Comparison of ENCODE assay signal across 8 cellular contexts in the genomic region with DNA sequence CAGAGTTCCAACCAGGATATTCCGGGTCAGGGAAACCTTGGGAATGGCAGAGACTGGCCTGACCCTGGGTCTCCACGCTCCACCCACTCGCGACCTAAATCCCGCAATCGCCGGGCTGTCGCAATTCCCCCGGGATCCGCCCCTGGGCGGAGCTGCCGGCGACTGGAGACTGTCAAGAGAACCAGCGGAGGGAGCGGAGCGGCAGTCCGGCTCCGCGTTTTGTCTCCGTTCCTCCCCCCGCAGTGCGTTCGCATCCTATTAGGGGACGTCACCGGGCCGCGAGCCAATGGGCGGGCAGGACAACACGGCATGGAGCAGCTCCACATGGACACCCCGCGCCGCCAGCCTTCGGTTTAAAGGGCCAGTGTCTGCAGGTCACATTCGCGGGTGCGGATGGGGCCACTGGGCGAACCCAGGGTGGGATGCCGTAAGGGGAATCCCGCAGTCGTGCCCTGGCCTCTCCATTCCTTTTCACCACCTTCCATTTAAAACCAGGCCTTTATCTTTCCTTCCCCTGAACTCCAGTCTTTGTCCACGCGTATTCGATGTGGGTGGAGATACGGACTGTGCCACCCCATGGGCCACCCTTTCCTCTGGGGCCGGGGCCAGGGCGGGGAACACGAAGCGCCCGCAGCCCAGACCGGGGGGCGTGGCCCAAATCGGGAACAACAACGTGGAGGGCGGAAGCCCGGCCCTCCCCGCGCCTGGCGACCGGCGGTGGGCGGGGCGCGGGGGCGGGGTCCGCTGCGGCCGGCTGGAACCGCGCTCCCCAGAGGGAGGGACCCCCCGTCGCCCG. TPM values are rescaled to one million over a fixed set of nuclear protein-coding genes. Genes with fewer than 3 reads are reported as not detected.
DNase-seq lines count a peak whose midpoint lies in the region; ATAC-seq and TF ChIP-seq lines count a peak whose summit lies in the region.

No MANE protein-coding gene starts in this region.

- no peak for TF ChIP-seq POLR2A in testis (IDR thresholded peaks at IDR 0.05)

- no peaks in the 10 kb centered on the region for H3K27me3 Mint-ChIP-seq in activated naive CD8-positive, alpha-beta T cell treated with anti-CD3 and anti-CD28 coated beads, Interleukin-2, amount 10 ng/mL, durations not matched to agents 7 days and 5 days
- peaks cover 13% of the 10 kb centered on the region for H3K27me3 Mint-ChIP-seq in glutamatergic neuron (ENCODE audit: unreplicated experiment)

- ATAC-seq in HG02610 (IDR thresholded peaks at IDR 0.05; ENCODE audit: unreplicated experiment) (peak; percentile 47), omental fat pad (ENCODE audit: low FRiP score) (peak; percentile 58)
- peak; percentile 50 for ATAC-seq in activated naive CD8-positive, alpha-beta T cell treated with anti-CD3 and anti-CD28 coated beads, Interleukin-2, amount 10 ng/mL, durations not matched to agents 7 days and 5 days (ENCODE audit: low read depth)

- intact Hi-C loops in testis (cut with DNase I; ENCODE audit: low total_unique reads), result no loop called here

- H3K27ac ChIP-seq in testis, result peak overlapping the region; percentile 94 to 99

- H3K4me1 Mint-ChIP-seq in activated naive CD8-positive, alpha-beta T cell treated with anti-CD3 and anti-CD28 coated beads, Interleukin-2, amount 10 ng/mL, durations not matched to agents 7 days and 5 days, result peaks cover 40% of the 10 kb centered on the region
- H3K4me1 Mint-ChIP-seq in glutamatergic neuron (ENCODE audit: low read depth, unreplicated experiment), result peaks cover 19% of the 10 kb centered on the region

- peaks cover 55% of the 10 kb centered on the region for H3K4me1 ChIP-seq in testis

- 1 to 2% methylated on average over 23 to 58 of the region's 72 CpGs for WGBS in testis, 2 donors

- TF ChIP-seq CTCF in glutamatergic neuron (IDR thresholded peaks at IDR 0.05; ENCODE audit: partially characterized antibody, unreplicated experiment), result no peak
- no peak for TF ChIP-seq CTCF in omental fat pad (IDR thresholded peaks at IDR 0.05)
- TF ChIP-seq CTCF in testis (IDR thresholded peaks at IDR 0.05), result peak in 2 of 3 experiments; percentile 33 to 44

- H3K9me3 ChIP-seq in testis, result no peaks in the 10 kb centered on the region

- POLR2A ChIA-PET in activated naive CD8-positive, alpha-beta T cell treated with anti-CD3 and anti-CD28 coated beads, Interleukin-2, amount 10 ng/mL, durations not matched to agents 7 days and 5 days (lab: Charles Lee), result interaction anchor here (0.5 to 4.5 kb wide), 7 partner anchors 9 to 343 kb away, joined by 3 to 73 read pairs (median 5); a partner anchor contains a TSS

- peak overlapping the region; percentile 93 for H3K4me3 Mint-ChIP-seq in activated naive CD8-positive, alpha-beta T cell treated with anti-CD3 and anti-CD28 coated beads, Interleukin-2, amount 10 ng/mL, durations not matched to agents 7 days and 5 days
- peak overlapping the region; percentile 95 for H3K4me3 Mint-ChIP-seq in glutamatergic neuron (ENCODE audit: unreplicated experiment)

- peak overlapping the region; percentile 93 to 97 for H3K4me3 ChIP-seq in testis

- H3K36me3 ChIP-seq in testis (ENCODE audit: low read depth, missing control alignments), result no peaks in the 10 kb centered on the region

- H3K27me3 ChIP-seq in testis, result no peaks in the 10 kb centered on the region

- DNase-seq in GM04503 (ENCODE audit: low read depth) (peak; percentile 92), NCI-H1105 (lab: John Stamatoyannopoulos, UW) (peak; percentile 91), SKM-1 treated with dmso at 0.1 percent for 144 hours (lab: John Stamatoyannopoulos, UW; ENCODE audit: unreplicated experiment) (peak; percentile 91), glutamatergic neuron (peak; percentile 100), omental fat pad (ENCODE audit: low spot score) (peak; percentile 100), testis (peak; percentile 100)
- peak; percentile 98 for DNase-seq in activated naive CD8-positive, alpha-beta T cell treated with anti-CD3 and anti-CD28 coated beads, Interleukin-2, amount 10 ng/mL, durations not matched to agents 7 days and 5 days

- peak overlapping the region; percentile 98 for H3K27ac Mint-ChIP-seq in activated naive CD8-positive, alpha-beta T cell treated with anti-CD3 and anti-CD28 coated beads, Interleukin-2, amount 10 ng/mL, durations not matched to agents 7 days and 5 days
- H3K27ac Mint-ChIP-seq in glutamatergic neuron (ENCODE audit: unreplicated experiment), result peak overlapping the region; percentile 94

- no peaks in the 10 kb centered on the region for H3K9me3 Mint-ChIP-seq in activated naive CD8-positive, alpha-beta T cell treated with anti-CD3 and anti-CD28 coated beads, Interleukin-2, amount 10 ng/mL, durations not matched to agents 7 days and 5 days
- H3K9me3 Mint-ChIP-seq in glutamatergic neuron (ENCODE audit: unreplicated experiment), result peaks cover 11% of the 10 kb centered on the region

- no peaks in the 10 kb centered on the region for H3K36me3 Mint-ChIP-seq in activated naive CD8-positive, alpha-beta T cell treated with anti-CD3 and anti-CD28 coated beads, Interleukin-2, amount 10 ng/mL, durations not matched to agents 7 days and 5 days
- H3K36me3 Mint-ChIP-seq in glutamatergic neuron (ENCODE audit: unreplicated experiment), result no peaks in the 10 kb centered on the region

RNA-seq across cellular contexts. Expression of a gene that starts 0.8 kb away (rescaled TPM):
- 10 to 100 TPM; 35.6 to 38.6 TPM for total RNA-seq in activated naive CD8-positive, alpha-beta T cell treated with anti-CD3 and anti-CD28 coated beads, Interleukin-2, amount 10 ng/mL, durations not matched to agents 7 days and 5 days
- total RNA-seq in glutamatergic neuron (ENCODE audit: unreplicated experiment) (41.0 TPM), omental fat pad (10 to 100 TPM; 11.9 to 23.2 (median 18.5) TPM), testis (10 to 100 TPM; 46.3 to 67.7 TPM)
- 27.9 TPM for polyA plus RNA-seq in testis (ENCODE audit: insufficient read depth, low read depth, low replicate concordance)

Comparison
In these comparisons a context has a peak if more than half of its experiments do, and no peak if none do; other contexts are left out.
1. Peak in every context shown above with its lines: DNase-seq, ATAC-seq, H3K4me3 ChIP-seq and H3K27ac ChIP-seq.
2. CTCF ChIP-seq: peak in testis (2 of 3); none in glutamatergic neuron (single experiment) and omental fat pad (0 of 3).